Comparison of ENCODE assay signal across 21 cellular contexts in genomic region chr2:85613717-85614515, GRCh38. TPM values are rescaled to one million over a fixed set of nuclear protein-coding genes. Genes with fewer than 3 reads are reported as not detected.
DNase-seq lines count a peak whose midpoint lies in the region; ATAC-seq and TF ChIP-seq lines count a peak whose summit lies in the region.
"Had no signal": no experiment of that assay in that cellular context is flagged by ENCODE, and none has a peak within 500 bp of the region (broad histone marks: within the 10 kb centered on the region; RNA-seq: fewer than 3 reads in every experiment).

No MANE protein-coding gene starts in this region.

- H3K27ac Mint-ChIP-seq in activated CD8-positive, alpha-beta T cell treated with anti-CD3 and anti-CD28 coated beads for 36 hours, result peak overlapping the region; percentile 52
- H3K27ac Mint-ChIP-seq in activated CD8-positive, alpha-beta T cell treated with anti-CD3 and anti-CD28 coated beads, Interleukin-2, amount 10 ng/mL, durations not matched to agents 7 days and 5 days, result no peak overlapping the region
- H3K27ac Mint-ChIP-seq in IgD-negative memory B cell (peak overlapping the region; percentile 39 to 99 (median 41)), endothelial cell (ENCODE audit: unreplicated experiment) (no peak overlapping the region), Caco-2 (ENCODE audit: unreplicated experiment) (no peak overlapping the region)
- H3K27ac Mint-ChIP-seq: effector memory CD8-positive, alpha-beta T cell; H9 had no signal

- H3K9me3 Mint-ChIP-seq in activated CD8-positive, alpha-beta T cell treated with anti-CD3 and anti-CD28 coated beads for 36 hours, result no peaks in the 10 kb centered on the region
- no peaks in the 10 kb centered on the region for H3K9me3 Mint-ChIP-seq in activated CD8-positive, alpha-beta T cell treated with anti-CD3 and anti-CD28 coated beads, Interleukin-2, amount 10 ng/mL, durations not matched to agents 7 days and 5 days (ENCODE audit: insufficient read depth)
- H3K9me3 Mint-ChIP-seq in IgD-negative memory B cell (no peaks in the 10 kb centered on the region), endothelial cell (ENCODE audit: unreplicated experiment) (no peaks in the 10 kb centered on the region), Caco-2 (ENCODE audit: unreplicated experiment) (no peaks in the 10 kb centered on the region)
- H3K9me3 Mint-ChIP-seq: effector memory CD8-positive, alpha-beta T cell; H9 had no signal

- H3K9me3 ChIP-seq in gastrocnemius medialis (no peaks in the 10 kb centered on the region), Caco-2 (no peaks in the 10 kb centered on the region)
- H3K9me3 ChIP-seq: sigmoid colon, stomach had no signal

- no peaks in the 10 kb centered on the region for H3K27me3 Mint-ChIP-seq in activated CD8-positive, alpha-beta T cell treated with anti-CD3 and anti-CD28 coated beads for 36 hours
- H3K27me3 Mint-ChIP-seq in activated CD8-positive, alpha-beta T cell treated with anti-CD3 and anti-CD28 coated beads, Interleukin-2, amount 10 ng/mL, durations not matched to agents 7 days and 5 days (ENCODE audit: low read depth), result no peaks in the 10 kb centered on the region
- H3K27me3 Mint-ChIP-seq in IgD-negative memory B cell (no peaks in the 10 kb centered on the region), endothelial cell (ENCODE audit: unreplicated experiment) (peaks cover 14% of the 10 kb centered on the region), Caco-2 (ENCODE audit: insufficient read depth, unreplicated experiment) (no peaks in the 10 kb centered on the region)
- H3K27me3 Mint-ChIP-seq: effector memory CD8-positive, alpha-beta T cell had no signal

- DNase-seq in activated CD8-positive, alpha-beta T cell treated with anti-CD3 and anti-CD28 coated beads for 36 hours, result no peak
- no peak for DNase-seq in activated CD8-positive, alpha-beta T cell treated with anti-CD3 and anti-CD28 coated beads, Interleukin-2, amount 10 ng/mL, durations not matched to agents 7 days and 5 days
- no peak for DNase-seq in endothelial cell (ENCODE audit: low spot score)
- DNase-seq in gastrocnemius medialis, result peak in 1 of 2 donors; percentile 71
- no peak for DNase-seq in NCI-H774 (lab: John Stamatoyannopoulos, UW)
- DNase-seq in Caco-2, result no peak
- DNase-seq: ACHN; DMS79; effector memory CD8-positive, alpha-beta T cell; H9; MM.1S; NCI-H1436 treated with DMSO at 0.1 percent for 48 hours; NCI-H2171 treated with DMSO at 0.1 percent for 48 hours; NCI-H526 treated with DMSO at 0.1 percent for 48 hours; OCI-M1; SHP77 treated with DMSO at 0.1 percent for 48 hours; sigmoid colon; stomach had no signal

- no TSS peak for BruUV-seq in Caco-2 (replicated peaks; lab: Mats Ljungman, UMichigan)

- H3K4me3 Mint-ChIP-seq in activated CD8-positive, alpha-beta T cell treated with anti-CD3 and anti-CD28 coated beads for 36 hours, result peak overlapping the region; percentile 50
- no peak overlapping the region for H3K4me3 Mint-ChIP-seq in activated CD8-positive, alpha-beta T cell treated with anti-CD3 and anti-CD28 coated beads, Interleukin-2, amount 10 ng/mL, durations not matched to agents 7 days and 5 days
- H3K4me3 Mint-ChIP-seq in IgD-negative memory B cell (peak overlapping the region in 2 of 4 donors; percentile 33 to 100), endothelial cell (ENCODE audit: unreplicated experiment) (peak overlapping the region; percentile 65), Caco-2 (ENCODE audit: unreplicated experiment) (no peak overlapping the region)
- H3K4me3 Mint-ChIP-seq: CD14-positive monocyte had no signal

- H3K4me3 ChIP-seq in gastrocnemius medialis (no peak overlapping the region), Caco-2 (ENCODE audit: low read depth, low read length) (no peak overlapping the region)
- H3K4me3 ChIP-seq: sigmoid colon, stomach had no signal

- in situ Hi-C loops in gastrocnemius medialis (cut with MboI; ENCODE audit: low sequenced_read_pairs in 4 of 4), result no loop called here

- no peak for TF ChIP-seq CTCF in activated CD8-positive, alpha-beta T cell treated with anti-CD3 and anti-CD28 coated beads for 36 hours (IDR thresholded peaks at IDR 0.05)
- TF ChIP-seq CTCF in endothelial cell (IDR thresholded peaks at IDR 0.05; ENCODE audit: unreplicated experiment) (no peak), gastrocnemius medialis (IDR thresholded peaks at IDR 0.05 in 4 of 5, conservative IDR thresholded peaks at IDR 0.05 in 1 of 5) (no peak), Caco-2 (IDR thresholded peaks at IDR 0.05; ENCODE audit: insufficient read depth in 1 of 2, low read depth in 1 of 2, low read length in 1 of 2, severe bottlenecking in 1 of 2, unreplicated experiment in 1 of 2) (no peak)

- POLR2A ChIA-PET in activated CD8-positive, alpha-beta T cell treated with anti-CD3 and anti-CD28 coated beads for 36 hours (lab: Charles Lee), result interaction anchor here (1.0 to 3.8 kb wide), 2 partner anchors 36 to 74 kb away, joined by 3 to 16 read pairs; partner anchors contain the start of genes MAT2A and VAMP8
- POLR2A ChIA-PET in activated CD8-positive, alpha-beta T cell treated with anti-CD3 and anti-CD28 coated beads, Interleukin-2, amount 10 ng/mL, durations not matched to agents 7 days and 5 days (lab: Charles Lee), result interaction anchor here (0.6 to 2.4 kb wide), 3 partner anchors 19 to 287 kb away, joined by 3 to 12 read pairs (median 4); partner anchors contain the start of gene RNF181
- POLR2A ChIA-PET in Caco-2 (lab: Charles Lee), result no interaction called here

- H3K36me3 Mint-ChIP-seq in activated CD8-positive, alpha-beta T cell treated with anti-CD3 and anti-CD28 coated beads for 36 hours (ENCODE audit: low read depth), result peaks cover 32% of the 10 kb centered on the region
- H3K36me3 Mint-ChIP-seq in activated CD8-positive, alpha-beta T cell treated with anti-CD3 and anti-CD28 coated beads, Interleukin-2, amount 10 ng/mL, durations not matched to agents 7 days and 5 days (ENCODE audit: low read depth), result peaks cover 22% of the 10 kb centered on the region
- H3K36me3 Mint-ChIP-seq in IgD-negative memory B cell (peaks cover 1% of the 10 kb centered on the region), endothelial cell (ENCODE audit: low read depth, unreplicated experiment) (peaks cover 7% of the 10 kb centered on the region), Caco-2 (ENCODE audit: insufficient read depth, unreplicated experiment) (peaks cover 54% of the 10 kb centered on the region)

- H3K4me1 Mint-ChIP-seq in activated CD8-positive, alpha-beta T cell treated with anti-CD3 and anti-CD28 coated beads for 36 hours (ENCODE audit: low read depth), result peaks cover 41% of the 10 kb centered on the region
- peaks cover 48% of the 10 kb centered on the region for H3K4me1 Mint-ChIP-seq in activated CD8-positive, alpha-beta T cell treated with anti-CD3 and anti-CD28 coated beads, Interleukin-2, amount 10 ng/mL, durations not matched to agents 7 days and 5 days (ENCODE audit: low read depth)
- peaks cover 18 to 21% (median 20%) of the 10 kb centered on the region in 3 donors for H3K4me1 Mint-ChIP-seq in IgD-negative memory B cell
- peaks cover 13% of the 10 kb centered on the region for H3K4me1 Mint-ChIP-seq in endothelial cell (ENCODE audit: unreplicated experiment)
- no peaks in the 10 kb centered on the region for H3K4me1 Mint-ChIP-seq in Caco-2 (ENCODE audit: low read depth, unreplicated experiment)

- H3K4me1 ChIP-seq in gastrocnemius medialis, result peaks cover 49 to 54% of the 10 kb centered on the region in 2 donors
- H3K4me1 ChIP-seq in Caco-2, result peaks cover 5% of the 10 kb centered on the region; the same call in 1 of the 2 replicates

- H3K36me3 ChIP-seq in gastrocnemius medialis (peaks cover 0 to 3% of the 10 kb centered on the region in 2 donors), Caco-2 (ENCODE audit: control insufficient read depth, insufficient read depth, low read length) (peaks cover 2% of the 10 kb centered on the region; the same call in 1 of the 2 replicates)

- intact Hi-C loops in activated CD8-positive, alpha-beta T cell treated with anti-CD3 and anti-CD28 coated beads for 36 hours (cut with micrococcal nuclease), result no loop called here
- intact Hi-C loops in gastrocnemius medialis (cut with DNase I; ENCODE audit: low total_unique reads), result no loop called here
- intact Hi-C loops in Caco-2 (cut with micrococcal nuclease; ENCODE audit: unreplicated experiment), result no loop called here

- no peak for TF ChIP-seq POLR2A in gastrocnemius medialis (IDR thresholded peaks at IDR 0.05)

- CTCF ChIA-PET in activated CD8-positive, alpha-beta T cell treated with anti-CD3 and anti-CD28 coated beads for 36 hours (lab: Charles Lee), result no interaction called here
- CTCF ChIA-PET in activated CD8-positive, alpha-beta T cell treated with anti-CD3 and anti-CD28 coated beads, Interleukin-2, amount 10 ng/mL, durations not matched to agents 7 days and 5 days (lab: Charles Lee), result no interaction called here
- CTCF ChIA-PET in Caco-2 (lab: Charles Lee), result no interaction called here

- peak overlapping the region; percentile 95 to 99 (median 99) for H3K27ac ChIP-seq in gastrocnemius medialis
- H3K27ac ChIP-seq: stomach had no signal

- no peak for ATAC-seq in activated CD8-positive, alpha-beta T cell treated with anti-CD3 and anti-CD28 coated beads for 36 hours
- ATAC-seq in activated CD8-positive, alpha-beta T cell treated with anti-CD3 and anti-CD28 coated beads, Interleukin-2, amount 10 ng/mL, durations not matched to agents 7 days and 5 days, result no peak
- ATAC-seq in gastrocnemius medialis (no peak), GM21515 (IDR thresholded peaks at IDR 0.05; ENCODE audit: unreplicated experiment) (no peak)
- ATAC-seq: effector memory CD8-positive, alpha-beta T cell had no signal

- H3K27me3 ChIP-seq in gastrocnemius medialis (no peaks in the 10 kb centered on the region), Caco-2 (replicated peaks; ENCODE audit: control insufficient read depth, insufficient read depth, low read length) (no peaks in the 10 kb centered on the region)
- H3K27me3 ChIP-seq: sigmoid colon, stomach had no signal

RNA-seq across cellular contexts. Expression of gene C2orf68, which starts 2.0 kb away (rescaled TPM):
- 10 to 100 TPM; 25.4 to 29.1 TPM for total RNA-seq in activated CD8-positive, alpha-beta T cell treated with anti-CD3 and anti-CD28 coated beads for 36 hours
- 10 to 100 TPM; 38.9 to 43.4 TPM for total RNA-seq in activated CD8-positive, alpha-beta T cell treated with anti-CD3 and anti-CD28 coated beads, Interleukin-2, amount 10 ng/mL, durations not matched to agents 7 days and 5 days
- polyA plus RNA-seq in IgD-negative memory B cell, result 18.3 TPM
- total RNA-seq in endothelial cell (ENCODE audit: unreplicated experiment) (47.5 TPM), gastrocnemius medialis (10 to 100 TPM; 28.4 to 35.4 (median 32.3) TPM), Caco-2 (2022) (49.0 and 54.5 TPM in 2 replicates)

RNA-seq across cellular contexts. Expression of gene USP39, which starts 2.1 kb away (rescaled TPM):
- total RNA-seq in activated CD8-positive, alpha-beta T cell treated with anti-CD3 and anti-CD28 coated beads for 36 hours, result 10 to 100 TPM; 86.0 to 86.8 TPM
- total RNA-seq in activated CD8-positive, alpha-beta T cell treated with anti-CD3 and anti-CD28 coated beads, Interleukin-2, amount 10 ng/mL, durations not matched to agents 7 days and 5 days, result 10 to 100 TPM; 81.3 to 82.4 TPM
- polyA plus RNA-seq in IgD-negative memory B cell, result 61.2 TPM
- 64.0 TPM for total RNA-seq in endothelial cell (ENCODE audit: unreplicated experiment)
- total RNA-seq in gastrocnemius medialis, result 100 to 1,000 TPM in 1 of 4 donors, 10 to 100 TPM in 3; 72.2 to 139 (median 92.1) TPM
- total RNA-seq in Caco-2 (2022), result 82.1 and 83.5 TPM in 2 replicates

RNA-seq across cellular contexts. Expression of gene TMEM150A, which starts 11.4 kb away (rescaled TPM):
- 1 to 10 TPM; 1.0 to 1.2 TPM for total RNA-seq in activated CD8-positive, alpha-beta T cell treated with anti-CD3 and anti-CD28 coated beads for 36 hours
- total RNA-seq in activated CD8-positive, alpha-beta T cell treated with anti-CD3 and anti-CD28 coated beads, Interleukin-2, amount 10 ng/mL, durations not matched to agents 7 days and 5 days, result 1 to 10 TPM; 1.7 to 1.9 TPM
- polyA plus RNA-seq in IgD-negative memory B cell, result 13.4 TPM
- total RNA-seq in endothelial cell (ENCODE audit: unreplicated experiment) (42.4 TPM), gastrocnemius medialis (100 to 1,000 TPM in 1 of 4 donors, 10 to 100 TPM in 3; 44.4 to 102 (median 80.7) TPM), Caco-2 (2022) (24.0 and 25.3 TPM in 2 replicates)

RNA-seq across cellular contexts. Expression of gene RNF181, which starts 18.4 kb away (rescaled TPM):
- total RNA-seq in activated CD8-positive, alpha-beta T cell treated with anti-CD3 and anti-CD28 coated beads for 36 hours, result 100 to 1,000 TPM; 112 to 117 TPM
- total RNA-seq in activated CD8-positive, alpha-beta T cell treated with anti-CD3 and anti-CD28 coated beads, Interleukin-2, amount 10 ng/mL, durations not matched to agents 7 days and 5 days, result 100 to 1,000 TPM in 1 of 2 experiments, 10 to 100 TPM in 1; 91.0 to 104 TPM
- 206 TPM for polyA plus RNA-seq in IgD-negative memory B cell
- total RNA-seq in endothelial cell (ENCODE audit: unreplicated experiment), result 155 TPM
- total RNA-seq in gastrocnemius medialis, result 100 to 1,000 TPM; 207 to 235 (median 215) TPM
- 113 and 123 TPM in 2 replicates for total RNA-seq in Caco-2 (2022)

RNA-seq across cellular contexts. Expression of gene VAMP5, which starts 29.7 kb away (rescaled TPM):
- total RNA-seq in activated CD8-positive, alpha-beta T cell treated with anti-CD3 and anti-CD28 coated beads for 36 hours, result 10 to 100 TPM; 28.0 to 29.4 TPM
- 10 to 100 TPM; 72.0 to 74.4 TPM for total RNA-seq in activated CD8-positive, alpha-beta T cell treated with anti-CD3 and anti-CD28 coated beads, Interleukin-2, amount 10 ng/mL, durations not matched to agents 7 days and 5 days
- 43.0 TPM for polyA plus RNA-seq in IgD-negative memory B cell
- total RNA-seq in endothelial cell (ENCODE audit: unreplicated experiment) (296 TPM), gastrocnemius medialis (10 to 100 TPM; 19.9 to 47.0 (median 36.9) TPM), Caco-2 (2022) (11.0 and 15.1 TPM in 2 replicates)

Comparison
In these comparisons a context has a peak if more than half of its experiments do, and no peak if none do; other contexts are left out.
1. H3K27ac Mint-ChIP-seq: peak in activated CD8-positive, alpha-beta T cell treated with anti-CD3 and anti-CD28 coated beads for 36 hours (single experiment) and IgD-negative memory B cell (3 of 3); none in activated CD8-positive, alpha-beta T cell treated with anti-CD3 and anti-CD28 coated beads, Interleukin-2, amount 10 ng/mL, durations not matched to agents 7 days and 5 days (single experiment), endothelial cell (single experiment) and Caco-2 (single experiment).
2. H3K4me3 Mint-ChIP-seq: peak in activated CD8-positive, alpha-beta T cell treated with anti-CD3 and anti-CD28 coated beads for 36 hours (single experiment) and endothelial cell (single experiment); none in activated CD8-positive, alpha-beta T cell treated with anti-CD3 and anti-CD28 coated beads, Interleukin-2, amount 10 ng/mL, durations not matched to agents 7 days and 5 days (single experiment) and Caco-2 (single experiment).